Comparison of ENCODE assay signal across 8 cellular contexts in genomic region chr19:52962394-52963228, GRCh38. TPM values are rescaled to one million over a fixed set of nuclear protein-coding genes. Genes with fewer than 3 reads are reported as not detected.
DNase-seq lines count a peak whose midpoint lies in the region; ATAC-seq, FAIRE-seq and TF ChIP-seq lines count a peak whose summit lies in the region.

ZNF816 (minus strand) TSS chr19:52962881; CDS start chr19:52956089, 6,792 bp downstream.

- peaks cover 15% of the 10 kb centered on the region for H3K36me3 Mint-ChIP-seq in WTC11

- peaks cover 21% of the 10 kb centered on the region for H3K4me1 Mint-ChIP-seq in WTC11

- peak within 1 kb of the TSS; percentile 98 for H3K27ac Mint-ChIP-seq in WTC11

- H3K27me3 Mint-ChIP-seq in WTC11 (ENCODE audit: low read depth): peaks cover under 1% of the 10 kb centered on the region; the same call in 1 of the 2 replicates

- FAIRE-seq in A204.1 (lab: Jason Lieb, UNC): peak; percentile 48

- DNase-seq in NCI-H2171 treated with DMSO at 0.1 percent for 48 hours (lab: John Stamatoyannopoulos, UW): peak; percentile 87
- DNase-seq in WTC11 (ENCODE audit: low spot score): peak; percentile 99
- DNase-seq in caudate nucleus (lab: John Stamatoyannopoulos, UW): peak in 60 of 61 donors; percentile 13 to 92 (median 80)
- peak; percentile 79 for DNase-seq in inferior parietal cortex (ENCODE audit: extremely low spot score)
- peak; percentile 85 for DNase-seq in smooth muscle cell of the brain vasculature (ENCODE audit: low read depth, low spot score)

- POLR2A ChIA-PET in WTC11 (lab: Charles Lee): interaction anchor here (0.7 to 1.3 kb wide), 5 partner anchors 17 to 82 kb away, joined by 3 to 5 read pairs (median 3); partner anchors contain the start of gene ERVV-2

- peak within 1 kb of the TSS; percentile 99 for H3K4me3 Mint-ChIP-seq in WTC11

- H3K9me3 Mint-ChIP-seq in WTC11: peaks cover 15% of the 10 kb centered on the region

- ATAC-seq in GM18861 (IDR thresholded peaks at IDR 0.05; ENCODE audit: unreplicated experiment): peak; percentile 89
- ATAC-seq in HG03066 (IDR thresholded peaks at IDR 0.05; ENCODE audit: low read depth, unreplicated experiment): peak; percentile 96
- peak; percentile 98 for ATAC-seq in WTC11

- no peak for TF ChIP-seq CTCF in WTC11 (IDR thresholded peaks at IDR 0.05)

- H3K27ac ChIP-seq in caudate nucleus (ENCODE audit: low read depth, low read length): peak within 1 kb of the TSS; percentile 65

- CTCF ChIA-PET in WTC11 (lab: Charles Lee): interaction anchor here (0.6 to 3.5 kb wide), 14 partner anchors 15 to 232 kb away, joined by 3 to 16 read pairs (median 4); partner anchors contain the start of gene ZNF320

TF ChIP-seq in WTC11, 78 proteins besides CTCF, POLR2A, EP300 and RAD21:
- TF ChIP-seq MAX (CRISPR knock-in tag; IDR thresholded peaks at IDR 0.05): peak; percentile 46; the same call in 1 of the 2 replicates
- peak; percentile 75 for TF ChIP-seq SP1 (CRISPR knock-in tag; conservative IDR thresholded peaks at IDR 0.05)
- TF ChIP-seq ZNF263 (CRISPR knock-in tag; IDR thresholded peaks at IDR 0.05; ENCODE audit: low read depth): no peak
- TF ChIP-seq ZNF232 (CRISPR knock-in tag; IDR thresholded peaks at IDR 0.05): 0 out of 2 replicates have a peak, but pooled peaks have one; percentile 34
- no peak for TF ChIP-seq ESRRA (CRISPR knock-in tag; IDR thresholded peaks at IDR 0.05; ENCODE audit: borderline replicate concordance)

RNA-seq across cellular contexts. Expression of gene ZNF816, which starts in this region (rescaled TPM):
- 10.8 to 15.3 TPM (median 12.4 TPM) in 3 replicates for total RNA-seq in WTC11 (2021)

Comparison
In these comparisons a context has a peak if more than half of its experiments do, and no peak if none do; other contexts are left out.
1. Peak in every context shown above with its lines: DNase-seq, ATAC-seq and H3K27ac ChIP-seq.